ENCODE assay signal across 9 cellular contexts in the genomic region with DNA sequence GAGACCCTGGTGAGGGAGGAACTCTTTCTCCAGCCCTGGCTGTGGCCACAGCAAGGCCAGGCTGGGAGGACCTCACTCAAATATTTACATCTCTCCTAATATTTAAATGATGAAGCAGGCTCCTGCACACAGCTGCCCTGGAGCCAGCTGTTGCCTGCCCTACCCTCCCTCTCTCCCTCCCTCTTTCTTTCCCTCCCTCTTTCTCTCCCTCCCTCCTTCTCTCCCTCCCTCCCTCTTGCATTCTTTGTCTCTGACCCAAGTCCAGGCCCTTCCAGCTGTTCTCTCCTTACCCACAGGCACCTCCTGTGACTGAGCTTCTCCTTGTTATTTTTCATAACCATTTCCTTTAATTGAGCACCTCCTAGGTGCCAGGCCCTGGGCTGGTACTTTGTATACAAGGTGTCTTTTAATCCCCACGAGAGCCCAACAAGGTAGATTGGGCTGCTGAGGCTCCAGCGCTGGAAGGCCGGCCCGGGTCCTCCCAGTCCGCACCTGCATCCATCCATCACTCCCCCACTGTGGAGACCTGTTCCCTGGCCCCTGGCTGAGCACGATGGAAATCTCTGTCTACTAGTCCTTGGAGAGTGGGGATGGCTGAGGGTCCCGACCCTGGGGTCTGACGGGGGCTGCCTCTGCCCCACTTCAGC.
A peak's percentile ranks its signal among the peaks of the same experiment; 100 is the strongest.
DNase-seq lines count a peak whose midpoint lies in the region; ATAC-seq and TF ChIP-seq lines count a peak whose summit lies in the region.
"Had no signal": no experiment of that assay in that cellular context is flagged by ENCODE, and none has a peak within 500 bp of the region (broad histone marks: within the 10 kb centered on the region; RNA-seq: fewer than 3 reads in every experiment).

No MANE protein-coding gene starts in this region.

- H3K4me3 Mint-ChIP-seq in CD4-positive, alpha-beta T cell = peak overlapping the region; percentile 50

- H3K4me3 ChIP-seq in Karpas-422 (ENCODE audit: low read length) (peak overlapping the region; percentile 44; the same call in 1 of the 2 replicates), esophagus squamous epithelium (no peak overlapping the region), ovary (no peak overlapping the region)

- no peak for TF ChIP-seq EP300 in ovary (IDR thresholded peaks at IDR 0.05)

- H3K4me1 Mint-ChIP-seq in CD4-positive, alpha-beta T cell (ENCODE audit: low read depth) = peaks cover 93% of the 10 kb centered on the region

- CTCF ChIA-PET in CD4-positive, alpha-beta T cell (lab: Charles Lee) = interaction anchor here (0.6 to 2.7 kb wide), 3 partner anchors 17 to 949 kb away, joined by 5 to 12 read pairs (median 11); no protein-coding TSS in a partner anchor

- ATAC-seq in CD4-positive, alpha-beta T cell (ENCODE audit: poor library complexity) = peak; percentile 9
- no peak for ATAC-seq in GM18511 (IDR thresholded peaks at IDR 0.05; ENCODE audit: unreplicated experiment)

- peaks cover 20% of the 10 kb centered on the region for H3K36me3 Mint-ChIP-seq in CD4-positive, alpha-beta T cell (ENCODE audit: low read depth)

- no peaks in the 10 kb centered on the region for H3K9me3 Mint-ChIP-seq in CD4-positive, alpha-beta T cell

- no peaks in the 10 kb centered on the region for H3K36me3 ChIP-seq in Karpas-422 (ENCODE audit: insufficient read depth, low read length)
- no peaks in the 10 kb centered on the region for H3K36me3 ChIP-seq in esophagus squamous epithelium
- no peaks in the 10 kb centered on the region for H3K36me3 ChIP-seq in ovary

- no peaks in the 10 kb centered on the region for H4K20me1 ChIP-seq in Karpas-422 (ENCODE audit: insufficient read depth, low read depth, low read length)

- no peaks in the 10 kb centered on the region for H3K9me2 ChIP-seq in Karpas-422 (replicated peaks; ENCODE audit: insufficient read depth, low read length)

- peak overlapping the region; percentile 49 for H3K9ac ChIP-seq in Karpas-422 (ENCODE audit: low read length)

- H3K4me1 ChIP-seq in Karpas-422 (ENCODE audit: low read length) = peaks cover 34% of the 10 kb centered on the region
- H3K4me1 ChIP-seq in esophagus squamous epithelium = peaks cover 74 to 100% (median 94%) of the 10 kb centered on the region in 3 donors
- H3K4me1 ChIP-seq in ovary (ENCODE audit: insufficient read depth) = peaks cover 66% of the 10 kb centered on the region

- H3K4me2 ChIP-seq in Karpas-422 (ENCODE audit: low read depth, low read length, poor library complexity, severe bottlenecking) = peak overlapping the region; percentile 68

- H3K27ac Mint-ChIP-seq in CD4-positive, alpha-beta T cell = peak overlapping the region; percentile 93

- no peak for DNase-seq in CD4-positive, alpha-beta T cell
- DNase-seq in Karpas-422 = no peak
- DNase-seq in esophagus squamous epithelium (lab: John Stamatoyannopoulos, UW) = no peak
- peak in 3 of 5 donors; percentile 59 to 67 (median 63) for DNase-seq in ovary
- no peak for DNase-seq in SK-N-DZ (ENCODE audit: low spot score)
- DNase-seq in NCI-H2227 treated with DMSO at 0.1 percent for 48 hours (lab: John Stamatoyannopoulos, UW) = no peak
- DNase-seq in SW480 (ENCODE audit: low spot score) = no peak

- 40 to 63% methylated on average over 5 of the region's 8 CpGs for WGBS in esophagus squamous epithelium, 2 donors
- 20 to 41% (median 39%) methylated on average over 8 of the region's 8 CpGs for WGBS in ovary, 3 donors

- TF ChIP-seq POLR2A in esophagus squamous epithelium (IDR thresholded peaks at IDR 0.05) = no peak
- no peak for TF ChIP-seq POLR2A in ovary (IDR thresholded peaks at IDR 0.05)

- no peaks in the 10 kb centered on the region for H3K27me3 Mint-ChIP-seq in CD4-positive, alpha-beta T cell

- H3K9me3 ChIP-seq in CD4-positive, alpha-beta T cell (ENCODE audit: control insufficient read depth, low read length) = no peaks in the 10 kb centered on the region
- H3K9me3 ChIP-seq in Karpas-422 (ENCODE audit: low read length) = no peaks in the 10 kb centered on the region
- no peaks in the 10 kb centered on the region for H3K9me3 ChIP-seq in esophagus squamous epithelium
- H3K9me3 ChIP-seq in ovary = no peaks in the 10 kb centered on the region

- no peaks in the 10 kb centered on the region for H3K79me2 ChIP-seq in Karpas-422 (ENCODE audit: low read length)

- intact Hi-C loops in CD4-positive, alpha-beta T cell (cut with DNase I, micrococcal nuclease) = loop anchor here in 1 of 2 experiments (2.0 kb wide), 1 partner anchor 112 kb away; no protein-coding TSS in a partner anchor
- intact Hi-C loops in esophagus squamous epithelium (cut with DNase I) = no loop called here
- intact Hi-C loops in ovary (cut with DNase I) = no loop called here

- TF ChIP-seq CTCF in CD4-positive, alpha-beta T cell (IDR thresholded peaks at IDR 0.05) = no peak
- TF ChIP-seq CTCF in esophagus squamous epithelium (IDR thresholded peaks at IDR 0.05) (no peak), ovary (IDR thresholded peaks at IDR 0.05) (no peak)

- POLR2A ChIA-PET in CD4-positive, alpha-beta T cell (lab: Charles Lee) = interaction anchor here (0.7 to 3.8 kb wide), 30 partner anchors 9 to 575 kb away, joined by 3 to 29 read pairs (median 7); partner anchors contain the start of gene TNRC6C

- H2AFZ ChIP-seq in Karpas-422 (ENCODE audit: low read length) = no peak overlapping the region

- H3K27me3 ChIP-seq in CD4-positive, alpha-beta T cell (ENCODE audit: control insufficient read depth, insufficient read depth, low read length) = no peaks in the 10 kb centered on the region
- H3K27me3 ChIP-seq in Karpas-422 (ENCODE audit: low read length) = no peaks in the 10 kb centered on the region
- no peaks in the 10 kb centered on the region for H3K27me3 ChIP-seq in esophagus squamous epithelium
- no peaks in the 10 kb centered on the region for H3K27me3 ChIP-seq in ovary

- peak overlapping the region; percentile 32 for H3K27ac ChIP-seq in CD4-positive, alpha-beta T cell (ENCODE audit: low read depth, low read length)
- H3K27ac ChIP-seq in Karpas-422 (ENCODE audit: low read length) (peak overlapping the region; percentile 60; the same call in 1 of the 2 replicates), esophagus squamous epithelium (peak overlapping the region; percentile 51 to 96 (median 86)), ovary (peak overlapping the region in 1 of 2 donors; percentile 73)
- H3K27ac ChIP-seq: HL-60 had no signal

Comparison
In these comparisons a context has a peak if more than half of its experiments do, and no peak if none do; other contexts are left out.
1. DNase-seq: peak in ovary (3 of 5); none in CD4-positive, alpha-beta T cell (0 of 10), Karpas-422 (single experiment), esophagus squamous epithelium (single experiment), SK-N-DZ (single experiment), NCI-H2227 treated with DMSO at 0.1 percent for 48 hours (single experiment) and SW480 (single experiment).